1 cellular context compared by ENCODE assay signal in the genomic region with DNA sequence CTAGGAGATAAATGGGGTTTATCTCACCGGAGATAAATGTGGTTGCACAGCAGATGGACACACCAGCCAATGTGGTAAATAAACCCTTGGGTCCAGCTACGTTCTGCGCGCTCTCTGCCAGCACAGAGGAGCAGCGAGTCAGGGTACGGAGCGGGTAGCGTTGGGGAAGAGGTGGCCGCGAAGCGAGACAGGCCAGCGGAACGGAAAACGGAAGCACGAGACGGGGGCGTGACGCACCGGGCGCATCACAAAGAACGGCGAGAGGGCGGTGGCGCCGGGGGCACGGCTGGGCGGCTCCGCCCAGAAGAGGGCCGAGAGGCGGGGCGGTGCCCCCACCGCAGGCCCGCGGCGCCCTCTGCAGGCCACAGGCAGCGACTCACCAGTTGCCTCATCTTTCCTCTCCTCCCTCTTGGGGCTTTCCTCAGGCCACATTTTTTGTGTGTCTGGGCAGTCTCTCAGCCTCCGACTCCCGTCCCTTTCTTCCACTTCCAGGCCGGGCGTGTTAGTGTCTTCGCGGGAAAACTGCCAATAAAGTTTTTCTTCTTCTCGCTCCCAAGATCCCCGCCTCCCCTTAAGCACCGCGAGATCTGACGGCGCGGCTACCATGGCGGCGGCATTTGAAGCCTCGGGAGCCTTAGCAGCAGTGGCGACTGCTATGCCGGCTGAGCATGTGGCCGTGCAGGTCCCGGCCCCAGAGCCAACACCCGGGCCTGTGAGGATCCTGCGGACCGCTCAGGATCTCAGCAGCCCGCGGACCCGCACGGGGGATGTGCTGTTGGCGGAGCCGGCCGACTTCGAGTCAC.
TF ChIP-seq lines count a peak whose summit lies in the region.

A gene with protein sequence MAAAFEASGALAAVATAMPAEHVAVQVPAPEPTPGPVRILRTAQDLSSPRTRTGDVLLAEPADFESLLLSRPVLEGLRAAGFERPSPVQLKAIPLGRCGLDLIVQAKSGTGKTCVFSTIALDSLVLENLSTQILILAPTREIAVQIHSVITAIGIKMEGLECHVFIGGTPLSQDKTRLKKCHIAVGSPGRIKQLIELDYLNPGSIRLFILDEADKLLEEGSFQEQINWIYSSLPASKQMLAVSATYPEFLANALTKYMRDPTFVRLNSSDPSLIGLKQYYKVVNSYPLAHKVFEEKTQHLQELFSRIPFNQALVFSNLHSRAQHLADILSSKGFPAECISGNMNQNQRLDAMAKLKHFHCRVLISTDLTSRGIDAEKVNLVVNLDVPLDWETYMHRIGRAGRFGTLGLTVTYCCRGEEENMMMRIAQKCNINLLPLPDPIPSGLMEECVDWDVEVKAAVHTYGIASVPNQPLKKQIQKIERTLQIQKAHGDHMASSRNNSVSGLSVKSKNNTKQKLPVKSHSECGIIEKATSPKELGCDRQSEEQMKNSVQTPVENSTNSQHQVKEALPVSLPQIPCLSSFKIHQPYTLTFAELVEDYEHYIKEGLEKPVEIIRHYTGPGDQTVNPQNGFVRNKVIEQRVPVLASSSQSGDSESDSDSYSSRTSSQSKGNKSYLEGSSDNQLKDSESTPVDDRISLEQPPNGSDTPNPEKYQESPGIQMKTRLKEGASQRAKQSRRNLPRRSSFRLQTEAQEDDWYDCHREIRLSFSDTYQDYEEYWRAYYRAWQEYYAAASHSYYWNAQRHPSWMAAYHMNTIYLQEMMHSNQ (plus strand): TSS at position 581 of the 803 bp plus-strand sequence. CDS start 24 bp downstream, at position 605.

TF ChIP-seq in HepG2, 621 proteins besides CTCF, POLR2A, EP300 and RAD21 (continued from another document and continues in another):
- TF ChIP-seq, protein P1, sequence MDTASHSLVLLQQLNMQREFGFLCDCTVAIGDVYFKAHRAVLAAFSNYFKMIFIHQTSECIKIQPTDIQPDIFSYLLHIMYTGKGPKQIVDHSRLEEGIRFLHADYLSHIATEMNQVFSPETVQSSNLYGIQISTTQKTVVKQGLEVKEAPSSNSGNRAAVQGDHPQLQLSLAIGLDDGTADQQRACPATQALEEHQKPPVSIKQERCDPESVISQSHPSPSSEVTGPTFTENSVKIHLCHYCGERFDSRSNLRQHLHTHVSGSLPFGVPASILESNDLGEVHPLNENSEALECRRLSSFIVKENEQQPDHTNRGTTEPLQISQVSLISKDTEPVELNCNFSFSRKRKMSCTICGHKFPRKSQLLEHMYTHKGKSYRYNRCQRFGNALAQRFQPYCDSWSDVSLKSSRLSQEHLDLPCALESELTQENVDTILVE (CRISPR knock-in tag; IDR thresholded peaks at IDR 0.05) = peak; percentile 74; the same call in 1 of the 2 replicates
- TF ChIP-seq, protein P2, sequence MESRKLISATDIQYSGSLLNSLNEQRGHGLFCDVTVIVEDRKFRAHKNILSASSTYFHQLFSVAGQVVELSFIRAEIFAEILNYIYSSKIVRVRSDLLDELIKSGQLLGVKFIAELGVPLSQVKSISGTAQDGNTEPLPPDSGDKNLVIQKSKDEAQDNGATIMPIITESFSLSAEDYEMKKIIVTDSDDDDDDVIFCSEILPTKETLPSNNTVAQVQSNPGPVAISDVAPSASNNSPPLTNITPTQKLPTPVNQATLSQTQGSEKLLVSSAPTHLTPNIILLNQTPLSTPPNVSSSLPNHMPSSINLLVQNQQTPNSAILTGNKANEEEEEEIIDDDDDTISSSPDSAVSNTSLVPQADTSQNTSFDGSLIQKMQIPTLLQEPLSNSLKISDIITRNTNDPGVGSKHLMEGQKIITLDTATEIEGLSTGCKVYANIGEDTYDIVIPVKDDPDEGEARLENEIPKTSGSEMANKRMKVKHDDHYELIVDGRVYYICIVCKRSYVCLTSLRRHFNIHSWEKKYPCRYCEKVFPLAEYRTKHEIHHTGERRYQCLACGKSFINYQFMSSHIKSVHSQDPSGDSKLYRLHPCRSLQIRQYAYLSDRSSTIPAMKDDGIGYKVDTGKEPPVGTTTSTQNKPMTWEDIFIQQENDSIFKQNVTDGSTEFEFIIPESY (CRISPR knock-in tag; IDR thresholded peaks at IDR 0.05) = no peak; the same call in 1 of the 2 replicates
- TF ChIP-seq, protein P3, sequence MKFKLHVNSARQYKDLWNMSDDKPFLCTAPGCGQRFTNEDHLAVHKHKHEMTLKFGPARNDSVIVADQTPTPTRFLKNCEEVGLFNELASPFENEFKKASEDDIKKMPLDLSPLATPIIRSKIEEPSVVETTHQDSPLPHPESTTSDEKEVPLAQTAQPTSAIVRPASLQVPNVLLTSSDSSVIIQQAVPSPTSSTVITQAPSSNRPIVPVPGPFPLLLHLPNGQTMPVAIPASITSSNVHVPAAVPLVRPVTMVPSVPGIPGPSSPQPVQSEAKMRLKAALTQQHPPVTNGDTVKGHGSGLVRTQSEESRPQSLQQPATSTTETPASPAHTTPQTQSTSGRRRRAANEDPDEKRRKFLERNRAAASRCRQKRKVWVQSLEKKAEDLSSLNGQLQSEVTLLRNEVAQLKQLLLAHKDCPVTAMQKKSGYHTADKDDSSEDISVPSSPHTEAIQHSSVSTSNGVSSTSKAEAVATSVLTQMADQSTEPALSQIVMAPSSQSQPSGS (CRISPR knock-in tag; IDR thresholded peaks at IDR 0.05) = peak; percentile 61; the same call in 1 of the 2 replicates
- TF ChIP-seq ZNF12 (CRISPR knock-in tag; IDR thresholded peaks at IDR 0.05) (peak; percentile 39; the same call in 1 of the 2 replicates), TOE1 (CRISPR knock-in tag; IDR thresholded peaks at IDR 0.05) (0 out of 2 replicates have a peak, but pooled peaks have one; percentile 66), KLF16 (CRISPR knock-in tag; IDR thresholded peaks at IDR 0.05) (peak in 1 of 2 experiments; percentile 94; a peak in 2 of 4 replicates), MEIS2 (CRISPR knock-in tag; IDR thresholded peaks at IDR 0.05) (peak; percentile 8), JUN (CRISPR knock-in tag; IDR thresholded peaks at IDR 0.05) (0 out of 2 replicates have a peak, but pooled peaks have one; percentile 68), EZH2 (conservative IDR thresholded peaks at IDR 0.05; ENCODE audit: low read depth, low read length) (no peak), MTA1 (CRISPR knock-in tag; IDR thresholded peaks at IDR 0.05; ENCODE audit: borderline replicate concordance) (peak; percentile 64; the same call in 1 of the 2 replicates), CHD2 (IDR thresholded peaks at IDR 0.05; ENCODE audit: low read depth, low read length) (peak; percentile 96), NFE2 (CRISPR knock-in tag; IDR thresholded peaks at IDR 0.05) (0 out of 2 replicates have a peak, but pooled peaks have one; percentile 27), ZNF18 (CRISPR knock-in tag; IDR thresholded peaks at IDR 0.05; ENCODE audit: insufficient replicate concordance) (peak; percentile 17), ZHX1 (CRISPR knock-in tag; IDR thresholded peaks at IDR 0.05; ENCODE audit: low read depth) (peak; percentile 75), NFE2L1 (CRISPR knock-in tag; IDR thresholded peaks at IDR 0.05; ENCODE audit: borderline replicate concordance) (0 out of 2 replicates have a peak, but pooled peaks have one; percentile 23), HNRNPL (IDR thresholded peaks at IDR 0.05; ENCODE audit: low read depth, low read length) (no peak), GATA4 (IDR thresholded peaks at IDR 0.05; ENCODE audit: borderline replicate concordance, low read depth) (peak; percentile 40; the same call in 1 of the 2 replicates), SIN3B (IDR thresholded peaks at IDR 0.05; ENCODE audit: low read length) (peak; percentile 92), U2AF2 (IDR thresholded peaks at IDR 0.05; ENCODE audit: low read depth, low read length) (no peak), JUNB (CRISPR knock-in tag; IDR thresholded peaks at IDR 0.05; ENCODE audit: borderline replicate concordance) (no peak), FOXK1 (CRISPR knock-in tag; IDR thresholded peaks at IDR 0.05; ENCODE audit: borderline replicate concordance, low read depth) (peak; percentile 50; the same call in 1 of the 2 replicates), ELF1 (CRISPR knock-in tag; IDR thresholded peaks at IDR 0.05) (peak; percentile 69), HINFP (CRISPR knock-in tag; IDR thresholded peaks at IDR 0.05; ENCODE audit: low read depth) (peak; percentile 68; the same call in 1 of the 2 replicates), ZNF24 (IDR thresholded peaks at IDR 0.05) (peak; percentile 42; the same call in 1 of the 2 replicates), ZBTB2 (CRISPR knock-in tag; IDR thresholded peaks at IDR 0.05; ENCODE audit: low read depth) (peak; percentile 69; the same call in 1 of the 2 replicates), YEATS2 (CRISPR knock-in tag; IDR thresholded peaks at IDR 0.05; ENCODE audit: borderline replicate concordance) (peak; percentile 96), ZNF543 (CRISPR knock-in tag; IDR thresholded peaks at IDR 0.05) (peak; percentile 86; the same call in 1 of the 2 replicates), ZFP1 (CRISPR knock-in tag; IDR thresholded peaks at IDR 0.05) (peak; percentile 81; the same call in 1 of the 2 replicates), ARHGAP35 (CRISPR knock-in tag; IDR thresholded peaks at IDR 0.05; ENCODE audit: borderline replicate concordance) (peak; percentile 8; the same call in 1 of the 2 replicates), SP2 (CRISPR knock-in tag; IDR thresholded peaks at IDR 0.05) (peak; percentile 49), RBM39 (IDR thresholded peaks at IDR 0.05; ENCODE audit: low read depth, low read length, poor library complexity, severe bottlenecking) (peak; percentile 78), MIER2 (CRISPR knock-in tag; IDR thresholded peaks at IDR 0.05) (0 out of 2 replicates have a peak, but pooled peaks have one; percentile 34), ZNF670 (CRISPR knock-in tag; IDR thresholded peaks at IDR 0.05; ENCODE audit: borderline replicate concordance) (peak; percentile 93; the same call in 1 of the 2 replicates), DDIT3 (CRISPR knock-in tag; IDR thresholded peaks at IDR 0.05) (no peak), CCAR2 (optimal IDR thresholded peaks at IDR 0.05; ENCODE audit: low read depth, low read length) (peak; percentile 77), SMYD3 (CRISPR knock-in tag; IDR thresholded peaks at IDR 0.05) (no peak), ZNF775 (CRISPR knock-in tag; IDR thresholded peaks at IDR 0.05; ENCODE audit: borderline replicate concordance) (no peak; the same call in 1 of the 2 replicates), ZFY (CRISPR knock-in tag; IDR thresholded peaks at IDR 0.05) (peak; percentile 84; the same call in 1 of the 2 replicates)
- TF ChIP-seq, protein P4, sequence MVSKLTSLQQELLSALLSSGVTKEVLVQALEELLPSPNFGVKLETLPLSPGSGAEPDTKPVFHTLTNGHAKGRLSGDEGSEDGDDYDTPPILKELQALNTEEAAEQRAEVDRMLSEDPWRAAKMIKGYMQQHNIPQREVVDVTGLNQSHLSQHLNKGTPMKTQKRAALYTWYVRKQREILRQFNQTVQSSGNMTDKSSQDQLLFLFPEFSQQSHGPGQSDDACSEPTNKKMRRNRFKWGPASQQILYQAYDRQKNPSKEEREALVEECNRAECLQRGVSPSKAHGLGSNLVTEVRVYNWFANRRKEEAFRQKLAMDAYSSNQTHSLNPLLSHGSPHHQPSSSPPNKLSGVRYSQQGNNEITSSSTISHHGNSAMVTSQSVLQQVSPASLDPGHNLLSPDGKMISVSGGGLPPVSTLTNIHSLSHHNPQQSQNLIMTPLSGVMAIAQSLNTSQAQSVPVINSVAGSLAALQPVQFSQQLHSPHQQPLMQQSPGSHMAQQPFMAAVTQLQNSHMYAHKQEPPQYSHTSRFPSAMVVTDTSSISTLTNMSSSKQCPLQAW (CRISPR knock-in tag; IDR thresholded peaks at IDR 0.05) = peak; percentile 76
